In genomic region chr14:104296388-104297312, GRCh38 we compare ENCODE assay signal across 16 cellular contexts.
A peak's percentile ranks its signal among the peaks of the same experiment; 100 is the strongest.
DNase-seq lines count a peak whose midpoint lies in the region; FAIRE-seq and TF ChIP-seq lines count a peak whose summit lies in the region.
"Had no signal": no experiment of that assay in that cellular context is flagged by ENCODE, and none has a peak within 500 bp of the region (broad histone marks: within the 10 kb centered on the region; RNA-seq: fewer than 3 reads in every experiment).

No MANE protein-coding gene starts in this region.

- no peak overlapping the region for H3K4me2 ChIP-seq in endothelial cell of umbilical vein (ENCODE audit: insufficient read depth, low read length)

- H3K27ac ChIP-seq in A673 (ENCODE audit: low read depth, low read length, poor library complexity, severe bottlenecking) (peak overlapping the region; percentile 83), endothelial cell of umbilical vein (ENCODE audit: insufficient read depth, low read depth, low read length) (no peak overlapping the region)
- H3K27ac ChIP-seq: colonic mucosa, HL-60, vagina had no signal

- no peaks in the 10 kb centered on the region for H3K9me1 ChIP-seq in endothelial cell of umbilical vein (replicated peaks; ENCODE audit: control insufficient read depth, extremely low read depth, insufficient read depth, low read length)

- H3K9ac ChIP-seq in endothelial cell of umbilical vein (replicated peaks; ENCODE audit: extremely low read depth, insufficient read depth, low read length): no peak overlapping the region

- H3K9me3 ChIP-seq in A673 (ENCODE audit: low read depth, low read length, poor library complexity, severe bottlenecking) (no peaks in the 10 kb centered on the region), endothelial cell of umbilical vein (replicated peaks; ENCODE audit: control insufficient read depth, insufficient read depth, low read length) (no peaks in the 10 kb centered on the region)
- H3K9me3 ChIP-seq: colonic mucosa, vagina had no signal

- BruUV-seq in A673 (replicated peaks; lab: Mats Ljungman, UMichigan) (no TSS peak), endothelial cell of umbilical vein (replicated peaks; lab: Mats Ljungman, UMichigan) (no TSS peak)

- DNase-seq in A673 (ENCODE audit: low spot score) (peak; percentile 93), NCI-H82 (lab: John Stamatoyannopoulos, UW) (peak; percentile 97), endothelial cell of umbilical vein (ENCODE audit: low read depth, low spot score) (peak; percentile 77), mesenteric fat pad (ENCODE audit: low spot score) (peak; percentile 87), ureter (ENCODE audit: low spot score) (no peak), NCI-H1417 treated with DMSO at 0.1 percent for 48 hours (lab: John Stamatoyannopoulos, UW) (no peak), DMS 273 treated with DMSO at 0.1 percent for 48 hours (lab: John Stamatoyannopoulos, UW) (no peak), GDM1 (lab: John Stamatoyannopoulos, UW) (no peak)
- DNase-seq: activated CD4-positive, alpha-beta memory T cell treated with anti-CD3 and anti-CD28 coated beads, Interleukin-2, amount 10 ng/mL, durations not matched to agents 7 days and 5 days; anterior cingulate cortex; colonic mucosa; erythroblast; kidney glomerular epithelial cell had no signal

- dilution Hi-C loops in endothelial cell of umbilical vein (cut with MboI; ENCODE audit: extremely low pct_ligation_motif_present, low sequenced_read_pairs): no loop called here

- no peaks in the 10 kb centered on the region for H3K36me3 ChIP-seq in A673 (ENCODE audit: insufficient read depth, low read length, poor library complexity, severe bottlenecking)
- no peaks in the 10 kb centered on the region for H3K36me3 ChIP-seq in endothelial cell of umbilical vein (ENCODE audit: control insufficient read depth in 2 of 2, extremely low read depth in 1 of 2, insufficient read depth in 2 of 2, low read length in 2 of 2)
- H3K36me3 ChIP-seq: colonic mucosa, vagina had no signal

- H3K4me1 ChIP-seq in A673 (ENCODE audit: insufficient read depth, low read length, poor library complexity, severe bottlenecking) (peaks cover 51% of the 10 kb centered on the region), endothelial cell of umbilical vein (ENCODE audit: control insufficient read depth, extremely low read depth, insufficient read depth, low read length) (peaks cover 2% of the 10 kb centered on the region)
- H3K4me1 ChIP-seq: vagina had no signal

- intact Hi-C loops in A673 (cut with micrococcal nuclease; ENCODE audit: unreplicated experiment) (no loop called here), endothelial cell of umbilical vein (cut with micrococcal nuclease) (no loop called here)

- CTCF ChIA-PET in A673 (lab: Charles Lee): no interaction called here
- CTCF ChIA-PET in endothelial cell of umbilical vein (lab: Charles Lee): no interaction called here

- no peaks in the 10 kb centered on the region for H3K79me2 ChIP-seq in endothelial cell of umbilical vein (ENCODE audit: control insufficient read depth, insufficient read depth, low read length)

- no peak for TF ChIP-seq POLR2A in endothelial cell of umbilical vein (IDR thresholded peaks at IDR 0.05; ENCODE audit: low read depth, low read length)

- no peaks in the 10 kb centered on the region for H3K27me3 ChIP-seq in A673 (replicated peaks; ENCODE audit: insufficient read depth, low read depth, low read length, poor library complexity)
- no peaks in the 10 kb centered on the region for H3K27me3 ChIP-seq in endothelial cell of umbilical vein (ENCODE audit: control insufficient read depth in 2 of 2, insufficient read depth in 2 of 2, low read length in 2 of 2)
- H3K27me3 ChIP-seq: colonic mucosa, vagina had no signal

- peak; percentile 33 for FAIRE-seq in endothelial cell of umbilical vein (lab: Jason Lieb, UNC)
- FAIRE-seq: K562 had no signal

- no peaks in the 10 kb centered on the region for H4K20me1 ChIP-seq in endothelial cell of umbilical vein (replicated peaks; ENCODE audit: control insufficient read depth, extremely low read depth, insufficient read depth, low read length)

- H2AFZ ChIP-seq in endothelial cell of umbilical vein (ENCODE audit: low read depth, low read length): no peak overlapping the region

- H3K4me3 ChIP-seq in A673 (ENCODE audit: low read depth, low read length, poor library complexity, severe bottlenecking): no peak overlapping the region
- no peak overlapping the region for H3K4me3 ChIP-seq in endothelial cell of umbilical vein (replicated peaks in 1 of 3; ENCODE audit: insufficient read depth in 1 of 3, low read depth in 1 of 3, low read length in 3 of 3)
- H3K4me3 ChIP-seq: colonic mucosa, K562, vagina had no signal

- no peak for TF ChIP-seq CTCF in A673 (conservative IDR thresholded peaks at IDR 0.05; ENCODE audit: low read depth, low read length)
- no peak for TF ChIP-seq CTCF in endothelial cell of umbilical vein (IDR thresholded peaks at IDR 0.05; ENCODE audit: extremely low read depth in 1 of 2, insufficient read depth in 1 of 2, low read depth in 1 of 2, low read length in 2 of 2)

- POLR2A ChIA-PET in A673 (lab: Charles Lee; ENCODE audit: low non-redundant PET): no interaction called here
- POLR2A ChIA-PET in endothelial cell of umbilical vein (lab: Charles Lee): no interaction called here

TF ChIP-seq in endothelial cell of umbilical vein, 7 proteins besides CTCF, POLR2A, EP300 and RAD21:
- TF ChIP-seq GATA2 (IDR thresholded peaks at IDR 0.05; ENCODE audit: insufficient read depth, insufficient read length, low read depth, low read length) (no peak), MAX (IDR thresholded peaks at IDR 0.05; ENCODE audit: insufficient read depth, insufficient read length) (no peak), POLR2AphosphoS5 (IDR thresholded peaks at IDR 0.05; ENCODE audit: insufficient read depth, low read depth, low read length) (no peak), JUN (IDR thresholded peaks at IDR 0.05; ENCODE audit: borderline replicate concordance, insufficient read depth, insufficient read length, low read depth) (no peak), FOS (IDR thresholded peaks at IDR 0.05; ENCODE audit: borderline replicate concordance, insufficient read depth, low read length) (no peak), MYC (IDR thresholded peaks at IDR 0.05; ENCODE audit: low read depth, low read length) (no peak), EZH2 (IDR thresholded peaks at IDR 0.05; ENCODE audit: borderline replicate concordance, low read depth, low read length, severe bottlenecking) (no peak)
TF ChIP-seq in endothelial cell of umbilical vein: peak in this region for 0.

Comparison
In these comparisons a context has a peak if more than half of its experiments do, and no peak if none do; other contexts are left out.
1. DNase-seq: peak in A673 (single experiment), NCI-H82 (single experiment), endothelial cell of umbilical vein (single experiment) and mesenteric fat pad (single experiment); none in ureter (single experiment), NCI-H1417 treated with DMSO at 0.1 percent for 48 hours (single experiment), DMS 273 treated with DMSO at 0.1 percent for 48 hours (single experiment) and GDM1 (single experiment).